ENCODE assay signal across 20 cellular contexts in genomic region chr17:28478940-28479615, GRCh38. TPM values are rescaled to one million over a fixed set of nuclear protein-coding genes. Genes with fewer than 3 reads are reported as not detected.
DNase-seq lines count a peak whose midpoint lies in the region; ATAC-seq and TF ChIP-seq lines count a peak whose summit lies in the region.
"Had no signal": no experiment of that assay in that cellular context is flagged by ENCODE, and none has a peak within 500 bp of the region (broad histone marks: within the 10 kb centered on the region; RNA-seq: fewer than 3 reads in every experiment).

No MANE protein-coding gene starts in this region.

- no peaks in the 10 kb centered on the region for H3K79me1 ChIP-seq in IMR-90 (ENCODE audit: low read depth in 1 of 2, low read length in 2 of 2)

- no peak overlapping the region for H2BK15ac ChIP-seq in IMR-90 (ENCODE audit: low read depth, low read length)

- no peak overlapping the region for H4K5ac ChIP-seq in IMR-90 (ENCODE audit: low read depth, low read length)

- H4K20me1 ChIP-seq in IMR-90 (ENCODE audit: insufficient read depth, low read length): no peaks in the 10 kb centered on the region

- H4K91ac ChIP-seq in IMR-90 (ENCODE audit: insufficient read depth, low read depth, low read length): no peak overlapping the region

- DNase-seq in IMR-90: peak; percentile 5
- peak; percentile 97 for DNase-seq in NCI-H82 (lab: John Stamatoyannopoulos, UW)
- DNase-seq in sciatic nerve (ENCODE audit: low spot score): peak; percentile 12
- DNase-seq in Right ventricle myocardium superior: no peak
- no peak for DNase-seq in middle frontal gyrus (ENCODE audit: extremely low spot score, low spot score)
- DNase-seq in activated CD4-positive, alpha-beta T cell treated with anti-CD3 and anti-CD28 coated beads, Interleukin-2, amount 50 U/mL, for 1 hour: no peak
- DNase-seq: activated CD4-positive, alpha-beta T cell treated with anti-CD3 and anti-CD28 coated beads for 1 hour; CD4-positive, alpha-beta T cell; hypothalamus; NCI-H1092; NCI-H2029; RPMI8226; substantia nigra; T1000 had no signal

- no peaks in the 10 kb centered on the region for H3K36me3 ChIP-seq in IMR-90 (ENCODE audit: control insufficient read depth, insufficient read depth, low read length)
- H3K36me3 ChIP-seq in duodenal mucosa (ENCODE audit: control insufficient read depth in 1 of 2, insufficient read depth in 2 of 2, low read length in 2 of 2): peaks cover 0 to 2% of the 10 kb centered on the region in 2 donors
- H3K36me3 ChIP-seq: gastroesophageal sphincter, neural progenitor cell had no signal

- H2BK20ac ChIP-seq in IMR-90 (ENCODE audit: low read depth, low read length): no peak overlapping the region

- no peak overlapping the region for H3K18ac ChIP-seq in IMR-90 (ENCODE audit: low read depth, low read length)

- no peak overlapping the region for H2AK9ac ChIP-seq in IMR-90 (replicated peaks; ENCODE audit: low read depth, low read length, poor library complexity)

- peak; percentile 36 for ATAC-seq in IMR-90 (ENCODE audit: low read depth)
- ATAC-seq in sciatic nerve: no peak
- ATAC-seq in Right ventricle myocardium superior (ENCODE audit: poor library complexity): no peak
- ATAC-seq: activated naive CD4-positive, alpha-beta T cell treated with anti-CD3 and anti-CD28 coated beads, Interleukin-2, amount 50 U/mL, for 72 hours; gastroesophageal sphincter; SK-N-SH treated with all-trans-retinoic acid at 6 μM for 48 hours had no signal

- no peak overlapping the region for H2BK5ac ChIP-seq in IMR-90 (ENCODE audit: low read depth, low read length, poor library complexity, severe bottlenecking)

- no peak overlapping the region for H3K14ac ChIP-seq in IMR-90 (replicated peaks; ENCODE audit: low read depth, low read length)

- no peak overlapping the region for H3K4me2 ChIP-seq in IMR-90 (ENCODE audit: low read depth, low read length)
- H3K4me2 ChIP-seq: neural progenitor cell had no signal

- POLR2A ChIA-PET in IMR-90 (lab: Charles Lee; ENCODE audit: unreplicated experiment): no interaction called here

- no peak overlapping the region for H3K9ac ChIP-seq in IMR-90 (ENCODE audit: low read depth, low read length)
- H3K9ac ChIP-seq in duodenal mucosa (ENCODE audit: low read depth in 1 of 2, low read length in 2 of 2): peak overlapping the region in 1 of 2 donors; percentile 25
- H3K9ac ChIP-seq: neural progenitor cell had no signal

- WGBS in IMR-90 (ENCODE audit: extremely low coverage in 2 of 2, insufficient read length in 1 of 2), 2 experiments: no CpG with 5 or more reads among the region's 3 CpGs

- intact Hi-C loops in IMR-90 (cut with micrococcal nuclease): no loop called here
- intact Hi-C loops in sciatic nerve (cut with DNase I): no loop called here
- intact Hi-C loops in Right ventricle myocardium superior (cut with DNase I): no loop called here

- H3K56ac ChIP-seq in IMR-90 (ENCODE audit: extremely low read depth, insufficient read depth, low read length): no peak overlapping the region

- no peak overlapping the region for H2BK120ac ChIP-seq in IMR-90 (ENCODE audit: low read depth, low read length)

- H3K4me1 ChIP-seq in IMR-90 (ENCODE audit: control insufficient read depth, insufficient read depth, low read length) (no peaks in the 10 kb centered on the region; the same call in 1 of the 2 replicates), duodenal mucosa (ENCODE audit: control insufficient read depth in 1 of 2, insufficient read depth in 2 of 2, low read length in 2 of 2) (peaks cover 62 to 68% of the 10 kb centered on the region in 2 donors)
- H3K4me1 ChIP-seq: gastroesophageal sphincter, neural progenitor cell had no signal

- no peak overlapping the region for H3K23ac ChIP-seq in IMR-90 (ENCODE audit: low read depth, low read length)

- no peak overlapping the region for H2AFZ ChIP-seq in IMR-90 (replicated peaks; ENCODE audit: low read length, poor library complexity)
- H2AFZ ChIP-seq: neural progenitor cell had no signal

- no peaks in the 10 kb centered on the region for H3K9me1 ChIP-seq in IMR-90 (ENCODE audit: insufficient read depth, low read length)

- H3K27me3 ChIP-seq in IMR-90 (ENCODE audit: control insufficient read depth, insufficient read depth, low read length) (peaks cover 44% of the 10 kb centered on the region), duodenal mucosa (ENCODE audit: control insufficient read depth in 1 of 2, insufficient read depth in 2 of 2, low read length in 2 of 2) (no peaks in the 10 kb centered on the region)
- H3K27me3 ChIP-seq: neural progenitor cell had no signal

- no peak overlapping the region for H4K8ac ChIP-seq in IMR-90 (ENCODE audit: low read depth in 2 of 2, low read length in 2 of 2)

- dilution Hi-C loops in IMR-90 (cut with HindIII; ENCODE audit: low sequenced_read_pairs, unreplicated experiment): no loop called here

- CTCF ChIA-PET in IMR-90 (lab: Yijun Ruan, JAX): interaction anchor here (0.6 kb wide), 1 partner anchor 87 kb away, joined by 5 read pairs; no protein-coding TSS in a partner anchor

- BruUV-seq in IMR-90 (replicated peaks; lab: Mats Ljungman, UMichigan): no TSS peak

- H3K27ac ChIP-seq in IMR-90 (ENCODE audit: insufficient read depth, low read length): no peak overlapping the region
- peak overlapping the region; percentile 66 for H3K27ac ChIP-seq in duodenal mucosa (ENCODE audit: low read depth, low read length)
- H3K27ac ChIP-seq: epithelial cell of prostate, gastroesophageal sphincter, neural progenitor cell had no signal

- TF ChIP-seq RAD21 in IMR-90 (IDR thresholded peaks at IDR 0.05; ENCODE audit: low read length): no peak

- no peak overlapping the region for H2AK5ac ChIP-seq in IMR-90 (ENCODE audit: low read depth, low read length)

- H3K4me3 ChIP-seq in IMR-90 (ENCODE audit: insufficient read depth, low read depth, low read length) (no peak overlapping the region), duodenal mucosa (ENCODE audit: low read depth in 1 of 2, low read length in 2 of 2) (no peak overlapping the region)
- H3K4me3 ChIP-seq: gastroesophageal sphincter, neural progenitor cell had no signal

- in situ Hi-C loops in IMR-90 (cut with MboI; ENCODE audit: low sequenced_read_pairs): no loop called here

- no peak for TF ChIP-seq POLR2A in IMR-90 (IDR thresholded peaks at IDR 0.05; ENCODE audit: low read depth, low read length)

- TF ChIP-seq CTCF in IMR-90 (conservative IDR thresholded peaks at IDR 0.05; ENCODE audit: low read depth, low read length): no peak

- no peaks in the 10 kb centered on the region for H3K9me3 ChIP-seq in IMR-90 (ENCODE audit: control insufficient read depth, insufficient read depth, low read length)
- H3K9me3 ChIP-seq in duodenal mucosa (ENCODE audit: control insufficient read depth in 1 of 2, low read length in 2 of 2): no peaks in the 10 kb centered on the region
- H3K9me3 ChIP-seq: gastroesophageal sphincter had no signal

- H3K4ac ChIP-seq in IMR-90 (ENCODE audit: low read depth, low read length): no peak overlapping the region

TF ChIP-seq in IMR-90, 13 proteins besides CTCF, POLR2A, EP300 and RAD21:
- TF ChIP-seq RCOR1 (IDR thresholded peaks at IDR 0.05; ENCODE audit: insufficient replicate concordance, low read length): no peak
TF ChIP-seq in IMR-90: peak in this region for 0.

RNA-seq across cellular contexts. Expression of gene SLC13A2, which starts 5.6 kb away (rescaled TPM):
- total RNA-seq in IMR-90 (2012; rRNA removed) (not detected in 2 replicates), sciatic nerve (not detected), Right ventricle myocardium superior (not detected)
- polyA plus RNA-seq in IMR-90 (2012; rRNA removed): not detected in 2 replicates
- not detected in 2 replicates for polyA plus RNA-seq in IMR-90 (2012; cell fraction: cytosol; rRNA removed)
- polyA plus RNA-seq in IMR-90 (2012; cell fraction: nucleus; rRNA removed; ENCODE audit: low replicate concordance): not detected in 2 replicates
- total RNA-seq: activated naive CD4-positive, alpha-beta T cell treated with anti-CD3 and anti-CD28 coated beads, Interleukin-2, amount 50 U/mL, for 72 hours; CD4-positive, alpha-beta T cell had no signal

RNA-seq across cellular contexts. Expression of gene FOXN1, which starts 27.1 kb away (rescaled TPM):
- total RNA-seq in IMR-90 (2012; rRNA removed) (not detected in 2 replicates), sciatic nerve (not detected), Right ventricle myocardium superior (not detected)
- not detected in 2 replicates for polyA plus RNA-seq in IMR-90 (2012; rRNA removed)
- not detected in 2 replicates for polyA plus RNA-seq in IMR-90 (2012; cell fraction: cytosol; rRNA removed)
- not detected in 2 replicates for polyA plus RNA-seq in IMR-90 (2012; cell fraction: nucleus; rRNA removed; ENCODE audit: low replicate concordance)
- total RNA-seq: activated naive CD4-positive, alpha-beta T cell treated with anti-CD3 and anti-CD28 coated beads, Interleukin-2, amount 50 U/mL, for 72 hours; CD4-positive, alpha-beta T cell had no signal

Comparison
In these comparisons a context has a peak if more than half of its experiments do, and no peak if none do; other contexts are left out.
1. DNase-seq: peak in IMR-90 (single experiment), NCI-H82 (single experiment) and sciatic nerve (single experiment); none in Right ventricle myocardium superior (single experiment), middle frontal gyrus (single experiment) and activated CD4-positive, alpha-beta T cell treated with anti-CD3 and anti-CD28 coated beads, Interleukin-2, amount 50 U/mL, for 1 hour (single experiment).